17 cellular contexts compared by ENCODE assay signal in the genomic region with DNA sequence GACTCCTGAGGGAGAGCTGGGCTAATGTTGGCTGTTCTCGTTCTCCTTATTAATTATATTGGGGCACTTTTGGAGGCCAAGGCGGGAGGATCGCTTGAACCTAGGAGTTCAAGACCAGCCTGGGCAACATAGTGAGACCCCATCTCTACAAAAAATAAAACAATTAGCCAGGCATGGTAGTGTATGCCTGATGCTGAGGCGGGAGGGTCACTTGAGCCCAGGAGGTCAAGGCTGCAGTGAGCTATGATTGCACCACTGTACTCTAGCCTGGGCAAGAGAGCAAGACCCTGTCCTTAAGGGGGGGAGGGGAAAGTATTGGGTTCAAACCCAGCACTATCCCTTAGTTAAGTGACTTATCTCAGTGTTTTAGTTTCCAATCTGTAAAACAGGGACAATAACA.
"Had no signal": no experiment of that assay in that cellular context is flagged by ENCODE, and none has a peak within 500 bp of the region (broad histone marks: within the 10 kb centered on the region; RNA-seq: fewer than 3 reads in every experiment).

No MANE protein-coding gene starts in this region.

- DNase-seq: MM.1S, MV-4-11, NCI-H1417 treated with DMSO at 0.1 percent for 48 hours, NCI-H1436 treated with DMSO at 0.1 percent for 48 hours, NCI-H1694 treated with DMSO at 0.1 percent for 48 hours, NCI-H187 treated with DMSO at 0.1 percent for 48 hours, NCI-H2171 treated with DMSO at 0.1 percent for 48 hours, NCI-H2227 treated with DMSO at 0.1 percent for 48 hours, NCI-H524 treated with DMSO at 0.1 percent for 48 hours, NCI-H526 treated with DMSO at 0.1 percent for 48 hours, NCI-H774 had no signal

- H2AFZ ChIP-seq: PC-9 had no signal

- H3K9ac ChIP-seq: KMS-11, SK-N-SH had no signal

- H3K4me2 ChIP-seq: KMS-11, PC-9, SK-N-SH had no signal

- H3K27ac ChIP-seq: KMS-11, PC-9, RWPE1, SJSA1 had no signal

- H3K27me3 ChIP-seq: SJSA1 had no signal

- H3K36me3 ChIP-seq: SJSA1 had no signal

- H3K4me3 ChIP-seq: PC-9, SJSA1 had no signal

- FAIRE-seq: RCC 7860 had no signal

- H3K9me3 ChIP-seq: SJSA1, SK-N-SH had no signal
